26 cellular contexts compared by ENCODE assay signal in the genomic region with DNA sequence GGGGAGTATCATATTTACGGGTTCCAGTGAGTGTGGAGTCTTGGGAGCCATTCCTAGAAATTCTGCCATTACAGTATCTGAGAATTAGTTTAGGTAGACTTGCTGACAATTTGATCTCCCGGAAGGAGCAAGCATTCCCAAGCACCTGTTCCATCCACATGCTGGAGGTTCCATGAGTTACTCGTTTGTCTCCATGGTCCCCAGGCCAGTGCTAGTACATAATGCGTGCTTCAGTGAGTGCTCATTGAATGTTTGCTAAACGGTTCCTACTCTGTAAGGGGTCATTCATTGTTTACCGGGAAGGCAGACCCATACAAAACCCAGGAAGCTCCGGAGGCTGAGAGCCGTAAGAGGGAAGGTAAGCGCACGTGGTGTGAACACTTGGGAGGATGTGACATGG. TPM values are rescaled to one million over a fixed set of nuclear protein-coding genes. Genes with fewer than 3 reads are reported as not detected.
"Had no signal": no experiment of that assay in that cellular context is flagged by ENCODE, and none has a peak within 500 bp of the region (broad histone marks: within the 10 kb centered on the region; RNA-seq: fewer than 3 reads in every experiment).

No MANE protein-coding gene starts in this region.

- DNase-seq: activated CD4-positive, alpha-beta T cell treated with anti-CD3 and anti-CD28 coated beads for 4 hours; activated CD8-positive, alpha-beta memory T cell treated with anti-CD3 and anti-CD28 coated beads, Interleukin-2, amount 50 U/mL, for 4 hours; activated CD8-positive, alpha-beta T cell treated with anti-CD3 and anti-CD28 coated beads for 36 hours; activated gamma-delta T cell treated with Interleukin-2 at 50 U/mL for 16 hours; activated naive CD4-positive, alpha-beta T cell treated with anti-CD3 and anti-CD28 coated beads, Interleukin-2, amount 10 ng/mL, durations not matched to agents 7 days and 5 days; activated naive CD8-positive, alpha-beta T cell treated with anti-CD3 and anti-CD28 coated beads for 36 hours; activated T-cell treated with anti-CD3 and anti-CD28 coated beads, Interleukin-2, amount 50 U/mL, for 72 hours; brain microvascular endothelial cell; Karpas-422; MM.1S; NCI-H1105; NCI-H1694; NCI-H2029; NCI-H2107; NCI-H446 treated with DMSO at 0.1 percent for 48 hours; NCI-H524 treated with DMSO at 0.1 percent for 48 hours; T-cell had no signal

- ATAC-seq: activated CD4-positive, CD25-positive, alpha-beta regulatory T cell treated with anti-CD3 and anti-CD28 coated beads, Interleukin-2, amount 50 U/mL, for 24 hours; activated CD8-positive, alpha-beta T cell treated with anti-CD3 and anti-CD28 coated beads for 36 hours; activated T-cell treated with anti-CD3 and anti-CD28 coated beads, Interleukin-2, amount 50 U/mL, for 72 hours; K562; T-cell had no signal

- H3K27ac ChIP-seq: brain microvascular endothelial cell, cardiac muscle cell, SK-N-MC had no signal

- H3K4me3 ChIP-seq: cardiac muscle cell, K562, SK-N-MC had no signal

- H3K36me3 ChIP-seq: brain microvascular endothelial cell, cardiac muscle cell had no signal

RNA-seq across cellular contexts. Expression of gene MYOD1, which starts 27.4 kb away (rescaled TPM):
- total RNA-seq: activated CD8-positive, alpha-beta T cell treated with anti-CD3 and anti-CD28 coated beads for 36 hours; activated naive CD8-positive, alpha-beta T cell treated with anti-CD3 and anti-CD28 coated beads for 36 hours; activated T-cell treated with anti-CD3 and anti-CD28 coated beads, Interleukin-2, amount 50 U/mL, for 72 hours; activated T-helper 2 cell treated with anti-CD3 and anti-CD28 coated beads, Interferon-gamma antibody, Interleukin-2, Interleukin-4, amounts not matched to agents 10 μg/mL and 5 μg/mL and 100 μg/mL, durations not matched to agents 14 hours and 24 hours and 36 hours; cardiac muscle cell; K562; OCI-LY7; T-cell; T-helper 2 cell treated with Interferon-gamma antibody and Interleukin-4, amounts not matched to agents 100 ng/mL and 5 ng/mL, for 36 hours had no signal
- polyA plus RNA-seq: adipose tissue, cardiac muscle cell, K562 had no signal

RNA-seq across cellular contexts. Expression of gene KCNC1, which starts 42.6 kb away (rescaled TPM):
- total RNA-seq: activated CD8-positive, alpha-beta T cell treated with anti-CD3 and anti-CD28 coated beads for 36 hours; activated naive CD8-positive, alpha-beta T cell treated with anti-CD3 and anti-CD28 coated beads for 36 hours; activated T-cell treated with anti-CD3 and anti-CD28 coated beads, Interleukin-2, amount 50 U/mL, for 72 hours; activated T-helper 2 cell treated with anti-CD3 and anti-CD28 coated beads, Interferon-gamma antibody, Interleukin-2, Interleukin-4, amounts not matched to agents 10 μg/mL and 5 μg/mL and 100 μg/mL, durations not matched to agents 14 hours and 24 hours and 36 hours; cardiac muscle cell; K562; OCI-LY7; RPMI7951; T-cell; T-helper 2 cell treated with Interferon-gamma antibody and Interleukin-4, amounts not matched to agents 100 ng/mL and 5 ng/mL, for 36 hours had no signal
